ENCODE assay signal across 12 cellular contexts in genomic region chr7:30795161-30795943, GRCh38. TPM values are rescaled to one million over a fixed set of nuclear protein-coding genes. Genes with fewer than 3 reads are reported as not detected.
A peak's percentile ranks its signal among the peaks of the same experiment; 100 is the strongest.
DNase-seq lines count a peak whose midpoint lies in the region; ATAC-seq and TF ChIP-seq lines count a peak whose summit lies in the region.
"Had no signal": no experiment of that assay in that cellular context is flagged by ENCODE, and none has a peak within 500 bp of the region (broad histone marks: within the 10 kb centered on the region; RNA-seq: fewer than 3 reads in every experiment).

No MANE protein-coding gene starts in this region.

- H3K4me3 ChIP-seq in heart right ventricle (no peak overlapping the region), upper lobe of right lung (no peak overlapping the region), HAP-1 (no peak overlapping the region)
- H3K4me3 ChIP-seq: prostate gland had no signal

- CTCF ChIA-PET in activated naive CD4-positive, alpha-beta T cell treated with anti-CD3 and anti-CD28 coated beads for 36 hours (lab: Charles Lee): interaction anchor here (0.9 kb wide), 2 partner anchors 18 to 327 kb away, joined by 4 to 5 read pairs; no protein-coding TSS in a partner anchor

- in situ Hi-C loops in HAP-1 (cut with MboI; ENCODE audit: low sequenced_read_pairs): no loop called here

- no peaks in the 10 kb centered on the region for H3K9me3 ChIP-seq in heart right ventricle
- H3K9me3 ChIP-seq in upper lobe of right lung: no peaks in the 10 kb centered on the region
- H3K9me3 ChIP-seq in HAP-1: no peaks in the 10 kb centered on the region
- H3K9me3 ChIP-seq: prostate gland had no signal

- DNase-seq in heart right ventricle (no peak), Right ventricle myocardium inferior (ENCODE audit: missing footprints) (no peak), LoVo (ENCODE audit: low spot score) (peak; percentile 65), kidney glomerular epithelial cell (lab: John Stamatoyannopoulos, UW) (peak; percentile 29), upper lobe of right lung (no peak), HAP-1 (ENCODE audit: low spot score in 2 of 2) (no peak)
- no peak for DNase-seq in activated CD4-positive, alpha-beta T cell treated with anti-CD3 and anti-CD28 coated beads, Interleukin-2, amount 10 ng/mL, durations not matched to agents 24 days and 14 days
- no peak for DNase-seq in activated naive CD4-positive, alpha-beta T cell treated with anti-CD3 and anti-CD28 coated beads for 36 hours
- DNase-seq: activated T-cell treated with anti-CD3 and anti-CD28 coated beads for 4 hours had no signal

- ATAC-seq in heart right ventricle (no peak), Right ventricle myocardium inferior (no peak), upper lobe of right lung (peak; percentile 47)
- ATAC-seq: left lobe of liver had no signal

- H3K27me3 Mint-ChIP-seq in activated CD4-positive, alpha-beta T cell treated with anti-CD3 and anti-CD28 coated beads, Interleukin-2, amount 10 ng/mL, durations not matched to agents 24 days and 14 days: no peaks in the 10 kb centered on the region
- no peaks in the 10 kb centered on the region for H3K27me3 Mint-ChIP-seq in activated naive CD4-positive, alpha-beta T cell treated with anti-CD3 and anti-CD28 coated beads for 36 hours (ENCODE audit: low read depth)

- H3K27ac ChIP-seq in heart right ventricle (peak overlapping the region in 6 of 10 donors; percentile 17 to 81 (median 56)), upper lobe of right lung (peak overlapping the region; percentile 36)
- H3K27ac ChIP-seq: prostate gland had no signal

- H3K27me3 ChIP-seq in heart right ventricle (no peaks in the 10 kb centered on the region), upper lobe of right lung (no peaks in the 10 kb centered on the region), HAP-1 (ENCODE audit: low read depth) (no peaks in the 10 kb centered on the region)

- WGBS in heart right ventricle, 2 donors: 65 to 70% methylated on average over 2 of the region's 2 CpGs

- no peak overlapping the region for H3K4me3 Mint-ChIP-seq in activated CD4-positive, alpha-beta T cell treated with anti-CD3 and anti-CD28 coated beads, Interleukin-2, amount 10 ng/mL, durations not matched to agents 24 days and 14 days
- H3K4me3 Mint-ChIP-seq in activated naive CD4-positive, alpha-beta T cell treated with anti-CD3 and anti-CD28 coated beads for 36 hours: no peak overlapping the region
- H3K4me3 Mint-ChIP-seq: T-helper 1 cell treated with Interleukin-12 subunit alpha and Interleukin-12 subunit beta and Interleukin-4 antibody, amounts not matched to agents 30 μg/mL and 1 μg/mL, for 36 hours had no signal

- H3K36me3 ChIP-seq in heart right ventricle (peaks cover 0 to 43% (median 0%) of the 10 kb centered on the region in 9 donors), upper lobe of right lung (peaks cover 17% of the 10 kb centered on the region), HAP-1 (replicated peaks) (no peaks in the 10 kb centered on the region)
- H3K36me3 ChIP-seq: prostate gland had no signal

- H3K4me1 Mint-ChIP-seq in activated CD4-positive, alpha-beta T cell treated with anti-CD3 and anti-CD28 coated beads, Interleukin-2, amount 10 ng/mL, durations not matched to agents 24 days and 14 days: peaks cover 23% of the 10 kb centered on the region
- H3K4me1 Mint-ChIP-seq in activated naive CD4-positive, alpha-beta T cell treated with anti-CD3 and anti-CD28 coated beads for 36 hours (ENCODE audit: low read depth): peaks cover 11% of the 10 kb centered on the region

- TF ChIP-seq CTCF in heart right ventricle (IDR thresholded peaks at IDR 0.05) (no peak), upper lobe of right lung (IDR thresholded peaks at IDR 0.05) (no peak)

- no peaks in the 10 kb centered on the region for H3K36me3 Mint-ChIP-seq in activated CD4-positive, alpha-beta T cell treated with anti-CD3 and anti-CD28 coated beads, Interleukin-2, amount 10 ng/mL, durations not matched to agents 24 days and 14 days (ENCODE audit: low read depth)
- peaks cover 1% of the 10 kb centered on the region for H3K36me3 Mint-ChIP-seq in activated naive CD4-positive, alpha-beta T cell treated with anti-CD3 and anti-CD28 coated beads for 36 hours (ENCODE audit: low read depth)

- no peaks in the 10 kb centered on the region for H3K9me3 Mint-ChIP-seq in activated CD4-positive, alpha-beta T cell treated with anti-CD3 and anti-CD28 coated beads, Interleukin-2, amount 10 ng/mL, durations not matched to agents 24 days and 14 days
- no peaks in the 10 kb centered on the region for H3K9me3 Mint-ChIP-seq in activated naive CD4-positive, alpha-beta T cell treated with anti-CD3 and anti-CD28 coated beads for 36 hours
- H3K9me3 Mint-ChIP-seq: T-helper 1 cell treated with Interleukin-12 subunit alpha and Interleukin-12 subunit beta and Interleukin-4 antibody, amounts not matched to agents 30 μg/mL and 1 μg/mL, for 36 hours had no signal

- H3K27ac Mint-ChIP-seq in activated CD4-positive, alpha-beta T cell treated with anti-CD3 and anti-CD28 coated beads, Interleukin-2, amount 10 ng/mL, durations not matched to agents 24 days and 14 days: no peak overlapping the region
- no peak overlapping the region for H3K27ac Mint-ChIP-seq in activated naive CD4-positive, alpha-beta T cell treated with anti-CD3 and anti-CD28 coated beads for 36 hours

- intact Hi-C loops in heart right ventricle (cut with DNase I): loop anchor here in 3 of 10 donors (5.0 to 10.0 kb wide), 4 partner anchors 48 to 182 kb away; no protein-coding TSS in a partner anchor
- intact Hi-C loops in Right ventricle myocardium inferior (cut with DNase I): no loop called here
- intact Hi-C loops in upper lobe of right lung (cut with DNase I): no loop called here
- intact Hi-C loops in activated CD4-positive, alpha-beta T cell treated with anti-CD3 and anti-CD28 coated beads, Interleukin-2, amount 10 ng/mL, durations not matched to agents 24 days and 14 days (cut with micrococcal nuclease): no loop called here
- intact Hi-C loops in activated naive CD4-positive, alpha-beta T cell treated with anti-CD3 and anti-CD28 coated beads for 36 hours (cut with micrococcal nuclease): no loop called here

- peaks cover 0 to 53% (median 39%) of the 10 kb centered on the region in 9 donors for H3K4me1 ChIP-seq in heart right ventricle
- peaks cover 9% of the 10 kb centered on the region for H3K4me1 ChIP-seq in upper lobe of right lung
- H3K4me1 ChIP-seq in HAP-1: no peaks in the 10 kb centered on the region
- H3K4me1 ChIP-seq: prostate gland had no signal

RNA-seq across cellular contexts. Expression of gene MINDY4, which starts 24.1 kb away (rescaled TPM):
- total RNA-seq in heart right ventricle (1 to 10 TPM; 2.1 to 5.4 (median 3.2) TPM), Right ventricle myocardium inferior (3.5 TPM), upper lobe of right lung (20.1 TPM)
- 1 to 10 TPM; 1.9 to 2.4 TPM for polyA plus RNA-seq in heart right ventricle
- total RNA-seq in activated CD4-positive, alpha-beta T cell treated with anti-CD3 and anti-CD28 coated beads, Interleukin-2, amount 10 ng/mL, durations not matched to agents 24 days and 14 days: 1.2 and 1.3 TPM in 2 replicates
- total RNA-seq in activated naive CD4-positive, alpha-beta T cell treated with anti-CD3 and anti-CD28 coated beads for 36 hours: 1 to 10 TPM; 1.2 to 1.4 TPM

RNA-seq across cellular contexts. Expression of gene INMT, which starts 43.4 kb away (rescaled TPM):
- total RNA-seq in heart right ventricle (10 to 100 TPM; 12.3 to 57.3 (median 26.9) TPM), Right ventricle myocardium inferior (48.1 TPM), upper lobe of right lung (501 TPM)
- 10 to 100 TPM; 14.2 to 56.3 TPM for polyA plus RNA-seq in heart right ventricle
- not detected in 2 replicates for total RNA-seq in activated CD4-positive, alpha-beta T cell treated with anti-CD3 and anti-CD28 coated beads, Interleukin-2, amount 10 ng/mL, durations not matched to agents 24 days and 14 days
- total RNA-seq in activated naive CD4-positive, alpha-beta T cell treated with anti-CD3 and anti-CD28 coated beads for 36 hours: under 1 TPM in 1 of 2 experiments, not detected in 1; 0.24 TPM

Comparison
In these comparisons a context has a peak if more than half of its experiments do, and no peak if none do; other contexts are left out.
1. DNase-seq: peak in LoVo (single experiment) and kidney glomerular epithelial cell (single experiment); none in heart right ventricle (0 of 2), Right ventricle myocardium inferior (single experiment), upper lobe of right lung (single experiment), activated CD4-positive, alpha-beta T cell treated with anti-CD3 and anti-CD28 coated beads, Interleukin-2, amount 10 ng/mL, durations not matched to agents 24 days and 14 days (single experiment), HAP-1 (0 of 2) and activated naive CD4-positive, alpha-beta T cell treated with anti-CD3 and anti-CD28 coated beads for 36 hours (single experiment).
2. RNA of gene INMT, which starts 43.4 kb away (total RNA-seq): 501 TPM in upper lobe of right lung (single experiment), 48.1 TPM in Right ventricle myocardium inferior (single experiment) and 12.3 to 57.3 TPM in heart right ventricle; 0.24 TPM in activated naive CD4-positive, alpha-beta T cell treated with anti-CD3 and anti-CD28 coated beads for 36 hours and not detected in activated CD4-positive, alpha-beta T cell treated with anti-CD3 and anti-CD28 coated beads, Interleukin-2, amount 10 ng/mL, durations not matched to agents 24 days and 14 days; every median in the first group is over 10 times any median in the second.